Comparison of ENCODE assay signal across 8 cellular contexts in the genomic region with DNA sequence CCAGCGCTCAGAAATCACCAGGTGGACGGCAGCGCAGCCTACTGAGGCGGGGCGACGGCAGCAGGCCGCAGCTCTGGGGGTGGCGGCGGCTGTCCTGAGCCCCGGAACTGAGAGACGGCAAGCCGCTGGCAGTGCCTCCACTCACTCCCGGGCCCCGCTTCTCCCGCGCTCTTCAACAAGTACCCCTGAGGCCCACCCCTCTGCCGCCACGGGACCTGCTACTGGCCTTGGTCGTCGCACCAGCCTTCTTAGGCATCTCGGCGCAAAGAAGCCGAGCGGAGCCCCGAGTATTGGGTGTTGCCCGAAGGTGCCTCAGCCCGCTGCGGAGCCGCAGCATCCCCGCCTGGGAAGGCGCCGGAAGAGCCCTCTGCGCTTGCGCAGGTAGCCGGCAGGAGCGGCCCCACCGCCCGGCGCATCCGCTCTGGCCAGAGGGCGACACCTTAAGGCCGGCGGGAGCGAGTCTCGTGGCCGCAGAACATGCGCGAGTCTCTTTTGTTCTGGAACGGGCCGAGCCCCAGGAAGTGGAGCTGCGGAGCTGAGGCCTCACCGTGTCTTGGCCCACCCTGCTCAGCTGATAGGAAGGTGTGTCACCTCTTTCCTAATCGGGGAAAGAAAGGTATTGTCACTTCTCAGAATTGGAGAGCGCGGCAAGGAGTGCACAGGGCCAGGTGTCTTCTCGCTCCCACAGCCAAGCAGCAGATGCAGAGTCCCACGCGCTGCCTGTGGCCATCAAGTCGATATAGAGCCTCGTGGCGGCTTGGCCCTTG. TPM values are rescaled to one million over a fixed set of nuclear protein-coding genes. Genes with fewer than 3 reads are reported as not detected.
DNase-seq lines count a peak whose midpoint lies in the region; ATAC-seq, FAIRE-seq and TF ChIP-seq lines count a peak whose summit lies in the region.

Gene C15orf40, minus strand, starts transcription at position 369 of the 767 bp plus-strand sequence. Its CDS starts 32 bp downstream, at position 337.

- in situ Hi-C loops in Caki2 (cut with HindIII; ENCODE audit: low pct_unique_long_range_greater_than_20kb, low sequenced_read_pairs): no loop called here

- H3K4me3 ChIP-seq in H1 (ENCODE audit: extremely low read depth in 1 of 4, insufficient read depth in 2 of 4, low read depth in 3 of 4, low read length in 4 of 4): peak within 1 kb of the TSS; percentile 69 to 97 (median 92)
- H3K4me3 ChIP-seq in mesenchymal stem cell (ENCODE audit: insufficient read depth in 1 of 2, low read depth in 1 of 2, low read length in 2 of 2): peak within 1 kb of the TSS; percentile 85 to 96

- peak within 1 kb of the TSS; percentile 95 for H2AFZ ChIP-seq in H1 (ENCODE audit: low read length)
- H2AFZ ChIP-seq in mesenchymal stem cell (ENCODE audit: low read depth, low read length): peak within 1 kb of the TSS; percentile 87

- H3K9ac ChIP-seq in H1 (replicated peaks in 1 of 4; ENCODE audit: extremely low read depth in 1 of 4, low read depth in 3 of 4, low read length in 3 of 4): peak within 1 kb of the TSS; percentile 75 to 88 (median 82)
- H3K9ac ChIP-seq in mesenchymal stem cell (ENCODE audit: low read length): peak within 1 kb of the TSS; percentile 94

- POLR2A ChIA-PET in H1 (lab: Charles Lee; ENCODE audit: partially characterized antibody): interaction anchor here (0.6 to 2.4 kb wide), 15 partner anchors 9 to 473 kb away, joined by 3 to 6 read pairs (median 3); partner anchors contain the start of genes BTBD1, RPS17 and WHAMM

- H3K36me3 ChIP-seq in H1 (ENCODE audit: control insufficient read depth in 2 of 4, insufficient read depth in 4 of 4, low read length in 3 of 4): peaks cover 0 to 24% (median 11%) of the 10 kb centered on the region in 4 experiments; a peak in 6 of 8 replicates
- H3K36me3 ChIP-seq in mesenchymal stem cell (ENCODE audit: control insufficient read depth in 1 of 2, insufficient read depth in 2 of 2, low read depth in 1 of 2, low read length in 2 of 2): peaks cover 17 to 38% of the 10 kb centered on the region in 2 experiments

- peak within 1 kb of the TSS; percentile 88; the same call in 1 of the 2 replicates for H2BK15ac ChIP-seq in H1 (ENCODE audit: low read length)
- peak within 1 kb of the TSS; percentile 20 for H2BK15ac ChIP-seq in mesenchymal stem cell (ENCODE audit: low read depth, poor library complexity, severe bottlenecking)

- peaks cover 10% of the 10 kb centered on the region; the same call in 1 of the 2 replicates for H3K23me2 ChIP-seq in H1 (ENCODE audit: low read depth, low read length)

- H2AK5ac ChIP-seq in H1 (ENCODE audit: low read depth, low read length) (peak within 1 kb of the TSS; percentile 84; the same call in 1 of the 2 replicates), mesenchymal stem cell (ENCODE audit: low read length, severe bottlenecking) (peak within 1 kb of the TSS; percentile 53)

- H3K14ac ChIP-seq in H1 (ENCODE audit: insufficient read length) (no peak within 1 kb of the TSS), mesenchymal stem cell (ENCODE audit: low read length in 2 of 2) (peak within 1 kb of the TSS in 1 of 2 experiments; percentile 86)

- no peak for FAIRE-seq in H1 (lab: Jason Lieb, UNC)

- no peak for TF ChIP-seq EP300 in H1 (IDR thresholded peaks at IDR 0.05; ENCODE audit: borderline replicate concordance in 1 of 2, low read depth in 2 of 2, low read length in 2 of 2)

- H3K79me1 ChIP-seq in H1 (ENCODE audit: low read depth, low read length): no peaks in the 10 kb centered on the region
- peaks cover 22% of the 10 kb centered on the region for H3K79me1 ChIP-seq in mesenchymal stem cell (replicated peaks; ENCODE audit: low read length, poor library complexity, severe bottlenecking)

- TF ChIP-seq CTCF in H1 (IDR thresholded peaks at IDR 0.05; ENCODE audit: control extremely low read depth in 1 of 3, insufficient read depth in 1 of 3, low read depth in 1 of 3, low read length in 3 of 3): peak; percentile 72 to 83 (median 79)

- peak; percentile 47 to 62; a peak in 3 of 4 replicates for TF ChIP-seq RAD21 in H1 (IDR thresholded peaks at IDR 0.05 in 1 of 2, conservative IDR thresholded peaks at IDR 0.05 in 1 of 2; ENCODE audit: low read depth in 2 of 2, low read length in 2 of 2)

- H2BK120ac ChIP-seq in H1 (replicated peaks; ENCODE audit: low read depth, low read length): no peak within 1 kb of the TSS
- H2BK120ac ChIP-seq in mesenchymal stem cell (ENCODE audit: low read depth, low read length): no peak within 1 kb of the TSS

- TF ChIP-seq POLR2A in H1 (IDR thresholded peaks at IDR 0.05; ENCODE audit: control extremely low read depth in 1 of 2, low read depth in 2 of 2, low read length in 2 of 2): peak in 1 of 2 experiments; percentile 87; a peak in 2 of 3 replicates

- H4K20me1 ChIP-seq in H1 (replicated peaks in 1 of 2; ENCODE audit: control insufficient read depth in 1 of 2, insufficient read depth in 2 of 2, low read length in 2 of 2): no peaks in the 10 kb centered on the region

- DNase-seq in Caki2 (ENCODE audit: low read depth) (peak; percentile 85), HT-29 (ENCODE audit: low spot score) (peak; percentile 96), NOMO-1 (lab: John Stamatoyannopoulos, UW; ENCODE audit: unreplicated experiment in 2 of 2) (peak; percentile 77 to 92), H1 (ENCODE audit: low read depth in 1 of 2, low spot score in 2 of 2) (peak; percentile 79 to 85), mesenchymal stem cell (peak; percentile 89)
- DNase-seq in activated CD8-positive, alpha-beta memory T cell treated with anti-CD3 and anti-CD28 coated beads for 48 hours (ENCODE audit: low read depth in 2 of 3, low spot score in 2 of 3): peak; percentile 52 to 86 (median 74)
- peak; percentile 78 for DNase-seq in stimulated activated CD8-positive, alpha-beta memory T cell treated with anti-CD3 and anti-CD28 coated beads, Interleukin-12 subunit alpha, Interleukin-12 subunit beta, amount 100 ng/mL, for 4 hours (ENCODE audit: low read depth)

- 10% methylated on average over 52 of the region's 61 CpGs; no CpG with 5 or more reads in 1 of the 2 experiments for WGBS in H1 (ENCODE audit: extremely low coverage in 1 of 2, insufficient coverage in 1 of 2, insufficient read length in 1 of 2, insufficient replicate concordance in 2 of 2, low coverage in 1 of 2, low lambda C conversion rate in 2 of 2, missing lambda C conversion rate in 1 of 2), 2 experiments
- 8% methylated on average over 57 of the region's 61 CpGs for WGBS in mesenchymal stem cell

- peak within 1 kb of the TSS; percentile 94 for H4K8ac ChIP-seq in H1 (ENCODE audit: extremely low read depth, insufficient read depth, low read length)
- H4K8ac ChIP-seq in mesenchymal stem cell (ENCODE audit: low read length): peak within 1 kb of the TSS; percentile 99

- peak within 1 kb of the TSS; percentile 18; the same call in 1 of the 2 replicates for H2BK12ac ChIP-seq in H1 (ENCODE audit: low read depth, low read length)
- peak within 1 kb of the TSS in 1 of 2 experiments; percentile 0 for H2BK12ac ChIP-seq in mesenchymal stem cell (ENCODE audit: low read length in 2 of 2)

- H3K56ac ChIP-seq in H1 (replicated peaks; ENCODE audit: insufficient read length, low read depth, low read length): peak within 1 kb of the TSS; percentile 42

- H4K91ac ChIP-seq in H1 (replicated peaks; ENCODE audit: insufficient read length, low read length): peak within 1 kb of the TSS; percentile 56
- peak within 1 kb of the TSS; percentile 97 for H4K91ac ChIP-seq in mesenchymal stem cell (ENCODE audit: low read length)

- H3K4ac ChIP-seq in H1 (replicated peaks; ENCODE audit: insufficient read length, low read depth, low read length): peak within 1 kb of the TSS; percentile 64
- H3K4ac ChIP-seq in mesenchymal stem cell (ENCODE audit: low read depth in 1 of 2, low read length in 2 of 2): peak within 1 kb of the TSS; percentile 85 to 91

- H4K5ac ChIP-seq in H1 (ENCODE audit: insufficient read length, low read depth, low read length): peak within 1 kb of the TSS; percentile 46

- CTCF ChIA-PET in H1 (lab: Charles Lee; ENCODE audit: partially characterized antibody): interaction anchor here (0.6 to 2.2 kb wide), 31 partner anchors 9 to 481 kb away, joined by 3 to 16 read pairs (median 4); partner anchors contain the start of genes BTBD1 and RAMAC

- H2BK5ac ChIP-seq in H1 (ENCODE audit: low read depth, low read length) (peak within 1 kb of the TSS; percentile 67), mesenchymal stem cell (ENCODE audit: low read depth, low read length, poor library complexity, severe bottlenecking) (no peak within 1 kb of the TSS)

- H3K27ac ChIP-seq in H1 (ENCODE audit: low read depth, low read length) (peak within 1 kb of the TSS; percentile 51; the same call in 1 of the 2 replicates), mesenchymal stem cell (ENCODE audit: low read length, poor library complexity, severe bottlenecking) (peak within 1 kb of the TSS; percentile 70)

- H3K23ac ChIP-seq in H1 (ENCODE audit: insufficient read length): no peak within 1 kb of the TSS
- no peak within 1 kb of the TSS for H3K23ac ChIP-seq in mesenchymal stem cell (ENCODE audit: low read length in 2 of 2)

- ATAC-seq in GM21360 (IDR thresholded peaks at IDR 0.05; ENCODE audit: unreplicated experiment): peak; percentile 79

- H3K4me1 ChIP-seq in H1 (replicated peaks in 1 of 4; ENCODE audit: control insufficient read depth in 3 of 4, insufficient read depth in 4 of 4, low read length in 3 of 4) (peaks cover 3 to 10% (median 7%) of the 10 kb centered on the region in 4 experiments), mesenchymal stem cell (ENCODE audit: control insufficient read depth, insufficient read depth, low read depth, low read length) (peaks cover 5% of the 10 kb centered on the region)

- H2BK20ac ChIP-seq in H1 (ENCODE audit: low read length): no peak within 1 kb of the TSS

- peaks cover 0 to 12% of the 10 kb centered on the region in 2 experiments; a peak in 1 of 4 replicates for H3K79me2 ChIP-seq in H1 (ENCODE audit: control insufficient read depth in 1 of 2, insufficient read depth in 2 of 2, low read length in 2 of 2)

- H3K18ac ChIP-seq in H1 (ENCODE audit: extremely low read depth, low read length) (peak within 1 kb of the TSS; percentile 86), mesenchymal stem cell (ENCODE audit: low read depth in 1 of 2, low read length in 2 of 2) (peak within 1 kb of the TSS; percentile 82 to 85)

- H3K9me3 ChIP-seq in H1 (ENCODE audit: insufficient read depth in 2 of 2, low read depth in 1 of 2, low read length in 1 of 2) (no peaks in the 10 kb centered on the region), mesenchymal stem cell (ENCODE audit: control insufficient read depth, low read length) (no peaks in the 10 kb centered on the region)

- peak within 1 kb of the TSS; percentile 66 to 83 for H3K4me2 ChIP-seq in H1 (ENCODE audit: insufficient read depth in 1 of 2, low read depth in 2 of 2, low read length in 2 of 2)
- H3K4me2 ChIP-seq in mesenchymal stem cell (ENCODE audit: low read length, poor library complexity, severe bottlenecking): peak within 1 kb of the TSS; percentile 53

- H3K27me3 ChIP-seq in H1 (replicated peaks in 1 of 4; ENCODE audit: control insufficient read depth in 3 of 4, extremely low read depth in 1 of 4, insufficient read depth in 3 of 4, low read length in 3 of 4): peaks cover 0 to 3% (median 0%) of the 10 kb centered on the region in 4 experiments; a peak in 1 of 7 replicates
- H3K27me3 ChIP-seq in mesenchymal stem cell (ENCODE audit: control insufficient read depth in 1 of 2, insufficient read depth in 1 of 2, low read length in 2 of 2): no peaks in the 10 kb centered on the region

RNA-seq across cellular contexts. Expression of gene C15orf40, which starts in this region (rescaled TPM):
- total RNA-seq in Caki2 (2014; rRNA removed; shearing (Covaris generic); ENCODE audit: low replicate concordance): 37.6 and 51.0 TPM in 2 replicates
- total RNA-seq in HT-29 (2014; rRNA removed; shearing (Covaris generic)): 17.4 and 26.7 TPM in 2 replicates
- 10.7 and 21.8 TPM in 2 replicates for total RNA-seq in H1 (2021; fragmentation: NEBNext Ultra II Directional; extraction: Animal tissue kit (Norgen Biotek cat#: 25700))
- polyA plus RNA-seq in H1 (2011; rRNA removed): 9.5 and 10.7 TPM in 2 replicates
- 18.6 TPM for polyA plus RNA-seq in H1 (2011; cell fraction: cytosol; rRNA removed)
- polyA plus RNA-seq in H1 (2011; cell fraction: nucleus; rRNA removed): 10.1 TPM
- 10.9 to 25.0 TPM (median 17.9 TPM) in 4 replicates for polyA plus RNA-seq in H1 (2012, experiment 1 of 2)
- polyA plus RNA-seq in H1 (2012, experiment 2 of 2): 8.2 TPM
- 8.0 TPM for polyA plus RNA-seq in H1 (2013, experiment 1 of 2)
- polyA plus RNA-seq in H1 (2013, experiment 2 of 2): 10.9 TPM
- 7.6 and 11.9 TPM in 2 replicates for polyA minus RNA-seq in H1 (2011; rRNA and poly(A)+ RNA removed)
- 8.2 TPM for polyA minus RNA-seq in H1 (2011; cell fraction: cytosol; rRNA and poly(A)+ RNA removed)
- polyA minus RNA-seq in H1 (2011; cell fraction: nucleus; rRNA and poly(A)+ RNA removed): 25.2 TPM
- polyA plus RNA-seq in mesenchymal stem cell (2013, experiment 1 of 2): 15.4 TPM
- 13.8 TPM for polyA plus RNA-seq in mesenchymal stem cell (2013, experiment 2 of 2)

Comparison
In these comparisons a context has a peak if more than half of its experiments do, and no peak if none do; other contexts are left out.
1. Peak in every context shown above with its lines: DNase-seq, ATAC-seq, H3K4me3 ChIP-seq and H3K27ac ChIP-seq.